In genomic region chr7:142228681-142229080, GRCh38 we compare ENCODE assay signal across 32 cellular contexts.
"Had no signal": no experiment of that assay in that cellular context is flagged by ENCODE, and none has a peak within 500 bp of the region (broad histone marks: within the 10 kb centered on the region; RNA-seq: fewer than 3 reads in every experiment).

No MANE protein-coding gene starts in this region.

- H3K4me1 ChIP-seq: adrenal gland, body of pancreas, esophagus muscularis mucosa, foreskin keratinocyte, gastrocnemius medialis, heart left ventricle had no signal

- ATAC-seq: activated CD4-positive, CD25-positive, alpha-beta regulatory T cell treated with anti-CD3 and anti-CD28 coated beads, Interleukin-2, amount 50 U/mL, for 24 hours; activated CD8-positive, alpha-beta memory T cell treated with anti-CD3 and anti-CD28 coated beads, Interleukin-2, amount 10 ng/mL, durations not matched to agents 7 days and 5 days; activated CD8-positive, alpha-beta T cell treated with anti-CD3 and anti-CD28 coated beads for 36 hours; activated naive CD8-positive, alpha-beta T cell treated with anti-CD3 and anti-CD28 coated beads, Interleukin-2, amount 50 U/mL, for 24 hours; body of pancreas; effector memory CD8-positive, alpha-beta T cell; foreskin keratinocyte; gastrocnemius medialis; heart left ventricle; T-helper 17 cell had no signal

- H3K27me3 ChIP-seq: adrenal gland, body of pancreas, foreskin keratinocyte, gastrocnemius medialis had no signal

- H3K4me3 ChIP-seq: adrenal gland, body of pancreas, esophagus muscularis mucosa, gastrocnemius medialis, heart left ventricle had no signal

- DNase-seq: activated B cell treated with CpG ODN at 0.5 μM for 24 hours; activated CD4-positive, alpha-beta T cell treated with anti-CD3 and anti-CD28 coated beads for 48 hours; activated CD4-positive, alpha-beta T cell treated with anti-CD3 and anti-CD28 coated beads, Interleukin-2, amount 50 U/mL, for 1 hour; activated CD4-positive, alpha-beta T cell treated with anti-CD3 and anti-CD28 coated beads, Interleukin-2, amount 50 U/mL, for 48 hours; activated CD8-positive, alpha-beta memory T cell treated with anti-CD3 and anti-CD28 coated beads, Interleukin-2, amount 10 ng/mL, durations not matched to agents 7 days and 5 days; activated CD8-positive, alpha-beta memory T cell treated with anti-CD3 and anti-CD28 coated beads, Interleukin-2, amount 50 U/mL, for 4 hours; activated CD8-positive, alpha-beta T cell treated with anti-CD3 and anti-CD28 coated beads for 36 hours; activated effector memory CD4-positive, alpha-beta T cell treated with anti-CD3 and anti-CD28 coated beads, Interleukin-2, amount 50 U/mL, for 16 hours; activated naive CD4-positive, alpha-beta T cell treated with anti-CD3 and anti-CD28 coated beads for 36 hours; activated naive CD8-positive, alpha-beta T cell treated with anti-CD3 and anti-CD28 coated beads for 36 hours; activated naive CD8-positive, alpha-beta T cell treated with anti-CD3 and anti-CD28 coated beads, Interleukin-2, amount 50 U/mL, for 24 hours; activated T-cell treated with anti-CD3 and anti-CD28 coated beads, Interleukin-2, amount 50 U/mL, for 1 hour; activated T-cell treated with anti-CD3 and anti-CD28 coated beads, Interleukin-2, amount 50 U/mL, for 48 hours; adrenal gland; amygdala; aorta; body of pancreas; caudate nucleus; cortex of kidney; dermis blood vessel endothelial cell; effector CD4-positive, alpha-beta T cell; effector memory CD8-positive, alpha-beta T cell; erythroblast; foreskin keratinocyte; gastrocnemius medialis; glutamatergic neuron; heart left ventricle; T-helper 17 cell; T1000; WERI-Rb-1 had no signal

- H3K9me3 ChIP-seq: adrenal gland, body of pancreas, esophagus muscularis mucosa, gastrocnemius medialis, heart left ventricle had no signal

- H3K36me3 ChIP-seq: adrenal gland, esophagus muscularis mucosa, gastrocnemius medialis, heart left ventricle, WERI-Rb-1 had no signal
